ENCODE assay signal across 22 cellular contexts in genomic region chr14:22897357-22897756, GRCh38.
"Had no signal": no experiment of that assay in that cellular context is flagged by ENCODE, and none has a peak within 500 bp of the region (broad histone marks: within the 10 kb centered on the region; RNA-seq: fewer than 3 reads in every experiment).

No MANE protein-coding gene starts in this region.

- H3K27ac Mint-ChIP-seq: activated CD8-positive, alpha-beta T cell treated with anti-CD3 and anti-CD28 coated beads for 36 hours; activated naive CD8-positive, alpha-beta T cell treated with anti-CD3 and anti-CD28 coated beads, Interleukin-2, amount 10 ng/mL, durations not matched to agents 7 days and 5 days; WTC11 had no signal

- ATAC-seq: activated CD8-positive, alpha-beta T cell treated with anti-CD3 and anti-CD28 coated beads for 36 hours; effector memory CD8-positive, alpha-beta T cell; heart left ventricle; WTC11 had no signal

- H3K9me3 ChIP-seq: heart left ventricle, neutrophil, suprapubic skin had no signal

- DNase-seq: activated CD4-positive, alpha-beta T cell treated with anti-CD3 and anti-CD28 coated beads for 48 hours; activated CD8-positive, alpha-beta T cell treated with anti-CD3 and anti-CD28 coated beads for 36 hours; activated gamma-delta T cell treated with Interleukin-2 at 50 U/mL for 16 hours; activated naive CD8-positive, alpha-beta T cell treated with anti-CD3 and anti-CD28 coated beads, Interleukin-2, amount 10 ng/mL, durations not matched to agents 7 days and 5 days; activated T-cell treated with anti-CD3 and anti-CD28 coated beads, Interleukin-2, amount 50 U/mL, for 72 hours; anterior cingulate cortex; dermis blood vessel endothelial cell; effector memory CD8-positive, alpha-beta T cell; heart left ventricle; naive B cell; posterior cingulate gyrus; stimulated activated CD4-positive, alpha-beta T cell treated with anti-CD3 and anti-CD28 coated beads, Interleukin-4, amount 100 ng/mL, for 24 hours; T-helper 1 cell; T1000; trophoblast cell had no signal

- H3K4me3 Mint-ChIP-seq: activated CD8-positive, alpha-beta T cell treated with anti-CD3 and anti-CD28 coated beads for 36 hours; activated naive CD8-positive, alpha-beta T cell treated with anti-CD3 and anti-CD28 coated beads, Interleukin-2, amount 10 ng/mL, durations not matched to agents 7 days and 5 days; activated T-cell treated with anti-CD3 and anti-CD28 coated beads, Interleukin-2, amount 50 U/mL, for 72 hours; effector memory CD8-positive, alpha-beta T cell; stimulated activated naive CD8-positive, alpha-beta T cell treated with anti-CD3 and anti-CD28 coated beads, Interleukin-15, Interleukin-2, amounts not matched to agents 100 ng/mL and 50 ng/mL, for 24 hours; WTC11 had no signal

- H3K27ac ChIP-seq: neutrophil, SK-N-MC, suprapubic skin had no signal

- H3K27me3 Mint-ChIP-seq: activated CD8-positive, alpha-beta T cell treated with anti-CD3 and anti-CD28 coated beads for 36 hours; activated naive CD8-positive, alpha-beta T cell treated with anti-CD3 and anti-CD28 coated beads, Interleukin-2, amount 10 ng/mL, durations not matched to agents 7 days and 5 days; effector memory CD8-positive, alpha-beta T cell; naive B cell; stimulated activated naive CD8-positive, alpha-beta T cell treated with anti-CD3 and anti-CD28 coated beads, Interleukin-15, Interleukin-2, amounts not matched to agents 100 ng/mL and 50 ng/mL, for 24 hours had no signal

- H3K27me3 ChIP-seq: heart left ventricle, neutrophil, suprapubic skin had no signal

- H3K9me3 Mint-ChIP-seq: activated CD8-positive, alpha-beta T cell treated with anti-CD3 and anti-CD28 coated beads for 36 hours; activated naive CD8-positive, alpha-beta T cell treated with anti-CD3 and anti-CD28 coated beads, Interleukin-2, amount 10 ng/mL, durations not matched to agents 7 days and 5 days; activated T-cell treated with anti-CD3 and anti-CD28 coated beads, Interleukin-2, amount 50 U/mL, for 72 hours; effector memory CD8-positive, alpha-beta T cell; naive B cell; stimulated activated naive CD8-positive, alpha-beta T cell treated with anti-CD3 and anti-CD28 coated beads, Interleukin-15, Interleukin-2, amounts not matched to agents 100 ng/mL and 50 ng/mL, for 24 hours; WTC11 had no signal

- H3K4me3 ChIP-seq: heart left ventricle, lung, SK-N-MC, skin epidermis, suprapubic skin had no signal
